In genomic region chr7:138161600-138162081, GRCh38 we compare ENCODE assay signal across 8 cellular contexts.
DNase-seq lines count a peak whose midpoint lies in the region; ATAC-seq, FAIRE-seq and TF ChIP-seq lines count a peak whose summit lies in the region.

No MANE protein-coding gene starts in this region.

- FAIRE-seq in GM18507 (lab: Jason Lieb, UNC), result peak; percentile 95

- no peak overlapping the region for H3K27ac ChIP-seq in sigmoid colon

- no peaks in the 10 kb centered on the region for H3K27me3 ChIP-seq in sigmoid colon

- intact Hi-C loops in left cardiac atrium (cut with DNase I) (loop anchor here (1.0 to 5.0 kb wide), 2 partner anchors 576 to 577 kb away; no protein-coding TSS in a partner anchor), sigmoid colon (cut with DNase I) (loop anchor here (5.0 kb wide), 1 partner anchor 576 kb away; no protein-coding TSS in a partner anchor)

- H3K9me3 ChIP-seq in sigmoid colon, result peaks cover 0 to 10% (median 7%) of the 10 kb centered on the region in 4 donors

- ATAC-seq in HG02943 (IDR thresholded peaks at IDR 0.05; ENCODE audit: low read depth, unreplicated experiment), result peak; percentile 99
- peak; percentile 96 for ATAC-seq in activated naive CD8-positive, alpha-beta T cell treated with anti-CD3 and anti-CD28 coated beads, Interleukin-2, amount 50 U/mL, for 24 hours
- peak; percentile 89 to 93 for ATAC-seq in left cardiac atrium

- H3K4me1 ChIP-seq in sigmoid colon, result no peaks in the 10 kb centered on the region

- H3K4me3 ChIP-seq in sigmoid colon, result no peak overlapping the region

- H3K27me3 Mint-ChIP-seq in activated naive CD8-positive, alpha-beta T cell treated with anti-CD3 and anti-CD28 coated beads, Interleukin-2, amount 50 U/mL, for 24 hours, result peaks cover 1% of the 10 kb centered on the region

- DNase-seq in 8988T, result peak; percentile 38
- peak; percentile 76 for DNase-seq in GM18507 (ENCODE audit: extremely low spot score, insufficient read length, low read depth)
- DNase-seq in NCI-H1436 treated with DMSO at 0.1 percent for 48 hours (lab: John Stamatoyannopoulos, UW), result peak; percentile 74
- peak; percentile 68 to 85 for DNase-seq in SW 1271 (lab: John Stamatoyannopoulos, UW)
- DNase-seq in activated naive CD8-positive, alpha-beta T cell treated with anti-CD3 and anti-CD28 coated beads, Interleukin-2, amount 50 U/mL, for 24 hours, result peak; percentile 67
- peak; percentile 82 for DNase-seq in left cardiac atrium
- DNase-seq in sigmoid colon, result peak; percentile 70

- peaks cover 10% of the 10 kb centered on the region for H3K9me3 Mint-ChIP-seq in activated naive CD8-positive, alpha-beta T cell treated with anti-CD3 and anti-CD28 coated beads, Interleukin-2, amount 50 U/mL, for 24 hours

- TF ChIP-seq POLR2A in sigmoid colon (IDR thresholded peaks at IDR 0.05), result no peak

- no peak overlapping the region for H3K4me3 Mint-ChIP-seq in activated naive CD8-positive, alpha-beta T cell treated with anti-CD3 and anti-CD28 coated beads, Interleukin-2, amount 50 U/mL, for 24 hours

- no peak for TF ChIP-seq EP300 in sigmoid colon (IDR thresholded peaks at IDR 0.05)

- peak in 1 of 4 experiments; percentile 42 for TF ChIP-seq CTCF in sigmoid colon (IDR thresholded peaks at IDR 0.05)

- no peaks in the 10 kb centered on the region for H3K36me3 ChIP-seq in sigmoid colon

- H3K27ac Mint-ChIP-seq in activated naive CD8-positive, alpha-beta T cell treated with anti-CD3 and anti-CD28 coated beads, Interleukin-2, amount 50 U/mL, for 24 hours, result no peak overlapping the region

- no peaks in the 10 kb centered on the region for H3K4me1 Mint-ChIP-seq in activated naive CD8-positive, alpha-beta T cell treated with anti-CD3 and anti-CD28 coated beads, Interleukin-2, amount 50 U/mL, for 24 hours

- H3K36me3 Mint-ChIP-seq in activated naive CD8-positive, alpha-beta T cell treated with anti-CD3 and anti-CD28 coated beads, Interleukin-2, amount 50 U/mL, for 24 hours (ENCODE audit: low read depth), result peaks cover 6% of the 10 kb centered on the region

- 7 to 25% methylated on average over 4 of the region's 4 CpGs for WGBS in sigmoid colon, 2 donors
